Comparison of ENCODE assay signal across 23 cellular contexts in the genomic region with DNA sequence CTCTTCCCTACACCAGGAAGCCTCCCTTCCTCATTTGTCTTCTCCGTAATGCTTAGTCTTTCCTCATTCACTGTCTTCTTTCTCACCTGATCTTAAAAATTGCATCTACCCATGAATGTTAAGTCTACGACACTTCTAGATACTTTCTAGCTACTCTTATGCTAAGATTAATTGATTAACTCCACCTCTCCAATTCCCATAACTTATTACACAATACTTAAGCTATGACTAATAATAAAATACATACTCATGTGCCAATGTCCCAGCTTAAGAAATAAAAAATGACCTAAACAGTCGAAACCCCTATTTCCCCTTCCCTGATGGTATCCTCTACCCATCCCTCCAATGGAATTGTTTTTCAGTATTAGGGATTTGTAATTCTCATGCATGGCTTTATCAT.
"Had no signal": no experiment of that assay in that cellular context is flagged by ENCODE, and none has a peak within 500 bp of the region (broad histone marks: within the 10 kb centered on the region; RNA-seq: fewer than 3 reads in every experiment).

No MANE protein-coding gene starts in this region.

- H3K4me3 ChIP-seq: MG63, SJSA1, SK-N-MC had no signal

- H3K27me3 ChIP-seq: MG63, SJSA1 had no signal

- DNase-seq: Karpas-422, KG1, MG63, NCI-H1092 treated with DMSO at 0.1 percent for 48 hours, NCI-H1436, NCI-H187, NCI-H2029, NCI-H2081 treated with DMSO at 0.1 percent for 48 hours, NCI-H2171, NCI-H226, NCI-H446, NCI-H510A, NCI-H524 treated with DMSO at 0.1 percent for 48 hours, NCI-H69, NCI-H774, Right ventricle myocardium superior, RPMI8226, SIG-M5 had no signal

- H3K27ac ChIP-seq: HL-60, SJSA1, SK-N-MC had no signal

- FAIRE-seq: HTR-8/SVneo, RCC 7860 had no signal

- H3K9me3 ChIP-seq: MG63, SJSA1 had no signal

- H3K4me1 ChIP-seq: SJSA1 had no signal
